In genomic region chr5:2735996-2736395, GRCh38 we compare ENCODE assay signal across 28 cellular contexts. TPM values are rescaled to one million over a fixed set of nuclear protein-coding genes. Genes with fewer than 3 reads are reported as not detected.
"Had no signal": no experiment of that assay in that cellular context is flagged by ENCODE, and none has a peak within 500 bp of the region (broad histone marks: within the 10 kb centered on the region; RNA-seq: fewer than 3 reads in every experiment).

No MANE protein-coding gene starts in this region.

- H3K4me3 Mint-ChIP-seq: mesothelial cell of epicardium; naive B cell; natural killer cell; nephron progenitor cell; neural progenitor cell; stimulated activated naive B cell treated with anti-CD40 and anti-IgM and Interleukin-4, amounts not matched to agents 10 μg/mL and 1 μg/mL and 100 μg/mL, for 72 hours had no signal

- H3K4me1 ChIP-seq: testis, upper lobe of right lung had no signal

- H3K4me1 Mint-ChIP-seq: immature natural killer cell, mesothelial cell of epicardium, naive B cell, natural killer cell, nephron progenitor cell had no signal

- H3K36me3 Mint-ChIP-seq: immature natural killer cell, naive B cell, natural killer cell had no signal

- H3K36me3 ChIP-seq: left ventricle myocardium inferior, neural progenitor cell, ovary, right atrium auricular region, right lobe of liver, stomach, thyroid gland, transverse colon, upper lobe of right lung had no signal

- H2AFZ ChIP-seq: neural progenitor cell had no signal

- H3K27ac ChIP-seq: left ventricle myocardium inferior, neural progenitor cell, ovary, right atrium auricular region, right lobe of liver, skin epidermis, stomach, testis, thyroid gland, transverse colon, upper lobe of right lung had no signal

- H3K4me3 ChIP-seq: left ventricle myocardium inferior, lung, neural progenitor cell, ovary, right atrium auricular region, right lobe of liver, skin epidermis, stomach, testis, thyroid gland, transverse colon, upper lobe of right lung had no signal

- H3K4me2 ChIP-seq: neural progenitor cell had no signal

- DNase-seq: hypothalamus; immature natural killer cell; left ventricle myocardium inferior; mesendoderm; naive B cell; natural killer cell; nephron progenitor cell; ovary; right lobe of liver; stimulated activated CD4-positive, alpha-beta T cell treated with anti-CD3 and anti-CD28 coated beads, Interleukin-12 subunit alpha, Interleukin-12 subunit beta, amount 100 ng/mL, for 4 hours; stimulated activated CD4-positive, alpha-beta T cell treated with anti-CD3 and anti-CD28 coated beads, Interleukin-15, amount 100 ng/mL, for 24 hours; stimulated activated CD4-positive, alpha-beta T cell treated with anti-CD3 and anti-CD28 coated beads, Interleukin-2, amount 100 ng/mL, for 24 hours; stimulated activated CD4-positive, alpha-beta T cell treated with anti-CD3 and anti-CD28 coated beads, Interleukin-4, amount 100 ng/mL, for 1 hour; stimulated activated naive B cell treated with anti-CD40 and anti-IgM and Interleukin-4, amounts not matched to agents 10 μg/mL and 1 μg/mL and 100 μg/mL, for 72 hours; stimulated activated naive CD8-positive, alpha-beta T cell treated with anti-CD3 and anti-CD28 coated beads, Interleukin-15, Interleukin-2, amounts not matched to agents 100 U/mL and 50 U/mL, for 24 hours; stomach; testis; thyroid gland; transverse colon; upper lobe of right lung had no signal

- H3K27me3 ChIP-seq: ovary, testis had no signal

- H3K9ac ChIP-seq: neural progenitor cell had no signal

- H3K27ac Mint-ChIP-seq: immature natural killer cell; mesothelial cell of epicardium; natural killer cell; nephron progenitor cell; neural progenitor cell; progenitor cell of endocrine pancreas; stimulated activated naive B cell treated with anti-CD40 and anti-IgM and Interleukin-4, amounts not matched to agents 10 μg/mL and 1 μg/mL and 100 μg/mL, for 72 hours had no signal

- H3K9me3 Mint-ChIP-seq: mesothelial cell of epicardium; natural killer cell; nephron progenitor cell; stimulated activated naive B cell treated with anti-CD40 and anti-IgM and Interleukin-4, amounts not matched to agents 10 μg/mL and 1 μg/mL and 100 μg/mL, for 72 hours had no signal

- H3K9me3 ChIP-seq: right atrium auricular region, right lobe of liver, testis, thyroid gland, transverse colon, upper lobe of right lung had no signal

RNA-seq across cellular contexts. Expression of gene IRX2, which starts 15.5 kb away (rescaled TPM):
- total RNA-seq: mononuclear cell, natural killer cell, pulmonary artery endothelial cell, right lobe of liver, transverse colon had no signal
- polyA plus RNA-seq: immature natural killer cell had no signal
